Comparison of ENCODE assay signal across 13 cellular contexts in genomic region chr22:46984751-46985506, GRCh38.
A peak's percentile ranks its signal among the peaks of the same experiment; 100 is the strongest.
DNase-seq lines count a peak whose midpoint lies in the region; ATAC-seq and TF ChIP-seq lines count a peak whose summit lies in the region.
"Had no signal": no experiment of that assay in that cellular context is flagged by ENCODE, and none has a peak within 500 bp of the region (broad histone marks: within the 10 kb centered on the region; RNA-seq: fewer than 3 reads in every experiment).

No MANE protein-coding gene starts in this region.

- TF ChIP-seq CTCF in mammary epithelial cell (conservative IDR thresholded peaks at IDR 0.05 in 1 of 2, IDR thresholded peaks at IDR 0.05 in 1 of 2; ENCODE audit: extremely low read depth in 1 of 2, insufficient read depth in 1 of 2, low read depth in 1 of 2, low read length in 2 of 2), result peak in 1 of 2 donors; percentile 17

- dilution Hi-C loops in mammary epithelial cell (cut with HindIII; ENCODE audit: low sequenced_read_pairs), result no loop called here

- no peak overlapping the region for H3K27ac ChIP-seq in mammary epithelial cell (ENCODE audit: insufficient read depth, low read depth, low read length)

- intact Hi-C loops in mammary epithelial cell (cut with micrococcal nuclease), result no loop called here

- BruUV-seq in mammary epithelial cell (replicated peaks; lab: Mats Ljungman, UMichigan), result no TSS peak

- in situ Hi-C loops in mammary epithelial cell (cut with MboI; ENCODE audit: low sequenced_read_pairs in 2 of 2), result no loop called here

- H3K4me3 ChIP-seq in mammary epithelial cell (replicated peaks in 1 of 3; ENCODE audit: insufficient read depth in 1 of 3, low read depth in 2 of 3, low read length in 3 of 3), result no peak overlapping the region

- H3K4me2 ChIP-seq in mammary epithelial cell (ENCODE audit: insufficient read depth, low read depth, low read length), result peak overlapping the region; percentile 44

- H4K20me1 ChIP-seq in mammary epithelial cell (ENCODE audit: insufficient read depth, low read length), result no peaks in the 10 kb centered on the region

- H3K27me3 Mint-ChIP-seq in memory B cell, result no peaks in the 10 kb centered on the region
- H3K27me3 Mint-ChIP-seq: activated CD4-positive, alpha-beta T cell treated with anti-CD3 and anti-CD28 coated beads, Interleukin-2, amount 10 ng/mL, durations not matched to agents 24 days and 14 days had no signal

- no peak overlapping the region for H3K9ac ChIP-seq in mammary epithelial cell (ENCODE audit: insufficient read depth, low read length)

- WGBS in mammary epithelial cell (ENCODE audit: low coverage, missing lambda C conversion rate), result 54% methylated on average over 14 of the region's 16 CpGs

- no peaks in the 10 kb centered on the region for H3K9me3 Mint-ChIP-seq in memory B cell
- H3K9me3 Mint-ChIP-seq: activated CD4-positive, alpha-beta T cell treated with anti-CD3 and anti-CD28 coated beads, Interleukin-2, amount 10 ng/mL, durations not matched to agents 24 days and 14 days had no signal

- peaks cover 17% of the 10 kb centered on the region for H3K4me1 ChIP-seq in mammary epithelial cell (ENCODE audit: insufficient read depth, low read length)

- no peaks in the 10 kb centered on the region for H3K9me3 ChIP-seq in mammary epithelial cell (replicated peaks; ENCODE audit: insufficient read depth, low read length)

- peak; percentile 91 for DNase-seq in COR-L47 (lab: John Stamatoyannopoulos, UW)
- DNase-seq in M059J (ENCODE audit: low read depth), result peak; percentile 83
- peak; percentile 69 for DNase-seq in mammary epithelial cell
- no peak for DNase-seq in memory B cell (ENCODE audit: low spot score in 2 of 2)
- DNase-seq in SKM-1 treated with dmso at 0.1 percent for 144 hours (lab: John Stamatoyannopoulos, UW; ENCODE audit: unreplicated experiment), result no peak
- DNase-seq: activated CD4-positive, alpha-beta T cell treated with anti-CD3 and anti-CD28 coated beads, Interleukin-2, amount 10 ng/mL, durations not matched to agents 24 days and 14 days; foreskin melanocyte; mesendoderm; NCI-H187 treated with DMSO at 0.1 percent for 48 hours had no signal

- peaks cover 6% of the 10 kb centered on the region for H3K79me2 ChIP-seq in mammary epithelial cell (ENCODE audit: insufficient read depth, low read length)

- CTCF ChIA-PET in mammary epithelial cell (lab: Charles Lee; ENCODE audit: low non-redundant PET), result no interaction called here

- no peaks in the 10 kb centered on the region for H3K36me3 ChIP-seq in mammary epithelial cell (ENCODE audit: insufficient read depth, low read length)

- H3K27me3 ChIP-seq in mammary epithelial cell (ENCODE audit: insufficient read depth, low read length), result no peaks in the 10 kb centered on the region

- H2AFZ ChIP-seq in mammary epithelial cell (ENCODE audit: low read depth, low read length), result no peak overlapping the region

- H3K27ac Mint-ChIP-seq in memory B cell, result peak overlapping the region; percentile 85
- H3K27ac Mint-ChIP-seq: activated CD4-positive, alpha-beta T cell treated with anti-CD3 and anti-CD28 coated beads, Interleukin-2, amount 10 ng/mL, durations not matched to agents 24 days and 14 days had no signal

- H3K36me3 Mint-ChIP-seq in memory B cell, result peaks cover 24% of the 10 kb centered on the region

- H3K4me1 Mint-ChIP-seq in memory B cell, result peaks cover 20% of the 10 kb centered on the region
- H3K4me1 Mint-ChIP-seq: activated CD4-positive, alpha-beta T cell treated with anti-CD3 and anti-CD28 coated beads, Interleukin-2, amount 10 ng/mL, durations not matched to agents 24 days and 14 days had no signal

- no peak for ATAC-seq in memory B cell (ENCODE audit: low read depth)
- no peak for ATAC-seq in GM21737 (IDR thresholded peaks at IDR 0.05; ENCODE audit: unreplicated experiment)
- no peak for ATAC-seq in GM21786 (IDR thresholded peaks at IDR 0.05; ENCODE audit: unreplicated experiment)
- ATAC-seq in HG03439 (IDR thresholded peaks at IDR 0.05; ENCODE audit: unreplicated experiment), result no peak
- ATAC-seq: Right ventricle myocardium inferior had no signal

- no peak overlapping the region for H3K4me3 Mint-ChIP-seq in memory B cell
- H3K4me3 Mint-ChIP-seq: activated CD4-positive, alpha-beta T cell treated with anti-CD3 and anti-CD28 coated beads, Interleukin-2, amount 10 ng/mL, durations not matched to agents 24 days and 14 days had no signal

Comparison
In these comparisons a context has a peak if more than half of its experiments do, and no peak if none do; other contexts are left out.
1. DNase-seq: peak in COR-L47 (single experiment), M059J (single experiment) and mammary epithelial cell (single experiment); none in memory B cell (0 of 2) and SKM-1 treated with dmso at 0.1 percent for 144 hours (single experiment).